30 cellular contexts compared by ENCODE assay signal in the genomic region with DNA sequence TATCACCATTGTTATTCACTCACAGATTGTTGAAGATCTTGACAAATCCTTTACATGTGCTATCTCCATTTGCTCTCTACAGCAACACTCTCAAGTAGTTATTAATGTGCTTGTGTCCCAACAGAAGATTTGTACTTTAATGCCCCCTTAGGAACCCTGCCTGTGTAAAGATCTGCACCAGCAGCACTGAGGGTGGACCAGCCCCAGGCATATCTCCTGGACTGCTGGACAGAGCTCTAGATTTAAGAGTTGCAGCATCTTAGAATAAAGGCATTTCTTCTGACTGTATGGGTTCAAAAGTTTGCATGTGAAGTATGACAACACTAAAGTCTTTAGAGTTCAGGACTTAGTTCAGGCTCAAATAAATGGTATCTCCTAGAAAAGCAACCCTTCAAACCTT.
"Had no signal": no experiment of that assay in that cellular context is flagged by ENCODE, and none has a peak within 500 bp of the region (broad histone marks: within the 10 kb centered on the region; RNA-seq: fewer than 3 reads in every experiment).

No MANE protein-coding gene starts in this region.

- H3K27me3 ChIP-seq: ascending aorta, cardiac muscle cell had no signal

- H3K4me1 ChIP-seq: ascending aorta had no signal

- DNase-seq: activated CD4-positive, alpha-beta memory T cell treated with anti-CD3 and anti-CD28 coated beads, Interleukin-2, amount 10 ng/mL, durations not matched to agents 7 days and 5 days; activated CD4-positive, alpha-beta T cell treated with anti-CD3 and anti-CD28 coated beads for 1 hour; activated CD4-positive, alpha-beta T cell treated with anti-CD3 and anti-CD28 coated beads for 36 hours; activated CD4-positive, alpha-beta T cell treated with anti-CD3 and anti-CD28 coated beads for 48 hours; activated CD4-positive, alpha-beta T cell treated with anti-CD3 and anti-CD28 coated beads, Interleukin-2, amount 10 ng/mL, durations not matched to agents 7 days and 5 days; activated CD4-positive, alpha-beta T cell treated with anti-CD3 and anti-CD28 coated beads, Interleukin-2, amount 50 U/mL, for 48 hours; activated CD4-positive, CD25-positive, alpha-beta regulatory T cell; activated CD8-positive, alpha-beta memory T cell treated with anti-CD3 and anti-CD28 coated beads for 24 hours; activated CD8-positive, alpha-beta memory T cell treated with anti-CD3 and anti-CD28 coated beads, Interleukin-2, amount 10 ng/mL, durations not matched to agents 7 days and 5 days; activated CD8-positive, alpha-beta memory T cell treated with anti-CD3 and anti-CD28 coated beads, Interleukin-2, amount 50 U/mL, for 48 hours; activated CD8-positive, alpha-beta T cell treated with anti-CD3 and anti-CD28 coated beads, Interleukin-2, amount 10 ng/mL, durations not matched to agents 7 days and 5 days; activated effector memory CD4-positive, alpha-beta T cell treated with Interleukin-2 at 50 U/mL for 16 hours; activated gamma-delta T cell; activated naive CD4-positive, alpha-beta T cell treated with anti-CD3 and anti-CD28 coated beads, Interleukin-2, amount 10 ng/mL, durations not matched to agents 7 days and 5 days; activated naive CD4-positive, alpha-beta T cell treated with Interleukin-2 at 50 U/mL for 16 hours; activated naive CD8-positive, alpha-beta T cell treated with anti-CD3 and anti-CD28 coated beads, Interleukin-2, amount 10 ng/mL, durations not matched to agents 7 days and 5 days; activated naive CD8-positive, alpha-beta T cell treated with anti-CD3 and anti-CD28 coated beads, Interleukin-2, amount 50 U/mL, for 24 hours; activated T-cell treated with anti-CD3 and anti-CD28 coated beads, Interleukin-2, amount 50 U/mL, for 24 hours; activated T-cell treated with anti-CD3 and anti-CD28 coated beads, Interleukin-2, amount 50 U/mL, for 48 hours; amygdala; anterior cingulate cortex; caudate nucleus; cerebellar nuclear complex; T-helper 2 cell; T-helper 9 cell; WERI-Rb-1 had no signal

- H3K9me3 ChIP-seq: ascending aorta had no signal

- ATAC-seq: activated CD4-positive, alpha-beta T cell treated with anti-CD3 and anti-CD28 coated beads for 36 hours; activated CD4-positive, CD25-positive, alpha-beta regulatory T cell treated with anti-CD3 and anti-CD28 coated beads, Interleukin-2, amount 50 U/mL, for 24 hours; activated CD8-positive, alpha-beta memory T cell treated with anti-CD3 and anti-CD28 coated beads, Interleukin-2, amount 10 ng/mL, durations not matched to agents 7 days and 5 days; activated CD8-positive, alpha-beta T cell treated with anti-CD3 and anti-CD28 coated beads, Interleukin-2, amount 10 ng/mL, durations not matched to agents 7 days and 5 days; activated naive CD8-positive, alpha-beta T cell treated with anti-CD3 and anti-CD28 coated beads, Interleukin-2, amount 50 U/mL, for 24 hours; WTC11 had no signal

- H3K4me3 ChIP-seq: ascending aorta, cardiac muscle cell had no signal

- H3K27ac ChIP-seq: ascending aorta, cardiac muscle cell, WERI-Rb-1 had no signal

- H3K36me3 ChIP-seq: ascending aorta, cardiac muscle cell, WERI-Rb-1 had no signal
